11 cellular contexts compared by ENCODE assay signal in genomic region chr20:41308726-41309413, GRCh38. TPM values are rescaled to one million over a fixed set of nuclear protein-coding genes. Genes with fewer than 3 reads are reported as not detected.
DNase-seq lines count a peak whose midpoint lies in the region; ATAC-seq and TF ChIP-seq lines count a peak whose summit lies in the region.
"Had no signal": no experiment of that assay in that cellular context is flagged by ENCODE, and none has a peak within 500 bp of the region (broad histone marks: within the 10 kb centered on the region; RNA-seq: fewer than 3 reads in every experiment).

No MANE protein-coding gene starts in this region.

- H3K9me3 ChIP-seq in right lobe of liver (no peaks in the 10 kb centered on the region), uterus (no peaks in the 10 kb centered on the region)

- ATAC-seq in right lobe of liver: peak; percentile 44 to 74 (median 64)
- ATAC-seq in GM18517 (IDR thresholded peaks at IDR 0.05; ENCODE audit: unreplicated experiment): no peak
- no peak for ATAC-seq in HG02870 (IDR thresholded peaks at IDR 0.05; ENCODE audit: unreplicated experiment)

- DNase-seq in NOMO-1 treated with DMSO at 0.1 percent for 48 hours (lab: John Stamatoyannopoulos, UW; ENCODE audit: unreplicated experiment): peak; percentile 67
- peak; percentile 88 for DNase-seq in choroid plexus epithelial cell (ENCODE audit: low read depth)
- DNase-seq in right lobe of liver: no peak
- no peak for DNase-seq in uterus
- no peak for DNase-seq in cortex of kidney (lab: John Stamatoyannopoulos, UW)
- DNase-seq: activated gamma-delta T cell treated with Interleukin-2 at 50 U/mL for 16 hours, DND-41, MM.1S had no signal

- H3K27me3 ChIP-seq in right lobe of liver (no peaks in the 10 kb centered on the region), uterus (no peaks in the 10 kb centered on the region)

- intact Hi-C loops in right lobe of liver (cut with DNase I) (no loop called here), uterus (cut with DNase I; ENCODE audit: low total_unique reads) (no loop called here)

- TF ChIP-seq POLR2A in right lobe of liver (IDR thresholded peaks at IDR 0.05): no peak
- no peak for TF ChIP-seq POLR2A in uterus (IDR thresholded peaks at IDR 0.05)

- no peak overlapping the region for H3K4me3 ChIP-seq in choroid plexus epithelial cell (ENCODE audit: low read depth, low read length)
- H3K4me3 ChIP-seq in right lobe of liver: no peak overlapping the region
- H3K4me3 ChIP-seq in uterus: no peak overlapping the region

- H3K4me1 ChIP-seq in right lobe of liver: peaks cover 0 to 25% (median 11%) of the 10 kb centered on the region in 4 donors
- H3K4me1 ChIP-seq in uterus: no peaks in the 10 kb centered on the region

- H3K36me3 ChIP-seq in right lobe of liver (no peaks in the 10 kb centered on the region), uterus (no peaks in the 10 kb centered on the region)

- H3K27ac ChIP-seq in right lobe of liver (peak overlapping the region; percentile 16 to 54 (median 37)), uterus (peak overlapping the region; percentile 62 to 65)
- H3K27ac ChIP-seq: VCaP had no signal

- TF ChIP-seq CTCF in choroid plexus epithelial cell (conservative IDR thresholded peaks at IDR 0.05; ENCODE audit: low read depth, low read length): no peak
- no peak for TF ChIP-seq CTCF in right lobe of liver (IDR thresholded peaks at IDR 0.05)
- TF ChIP-seq CTCF in uterus (IDR thresholded peaks at IDR 0.05): no peak

- 10% methylated on average over 3 of the region's 3 CpGs for WGBS in right lobe of liver (ENCODE audit: insufficient coverage, low coverage, low lambda C conversion rate, missing lambda C conversion rate)

RNA-seq across cellular contexts. Expression of gene ZHX3, which starts 8.7 kb away (rescaled TPM):
- total RNA-seq in right lobe of liver: 10 to 100 TPM; 17.6 to 47.4 (median 26.2) TPM
- total RNA-seq in uterus: 10 to 100 TPM; 18.7 to 85.2 (median 25.0) TPM

RNA-seq across cellular contexts. Expression of gene LPIN3, which starts 31.8 kb away (rescaled TPM):
- total RNA-seq in right lobe of liver: 10 to 100 TPM in 5 of 6 experiments, 1 to 10 TPM in 1; 8.4 to 44.7 (median 23.4) TPM
- 10 to 100 TPM in 2 of 4 donors, 1 to 10 TPM in 2; 7.4 to 30.5 (median 10.2) TPM for total RNA-seq in uterus

RNA-seq across cellular contexts. Expression of gene EMILIN3, which starts 57.7 kb away (rescaled TPM):
- under 1 TPM in 3 of 6 experiments, not detected in 3; 0.07 to 0.09 (median 0.07) TPM for total RNA-seq in right lobe of liver
- total RNA-seq in uterus: 10 to 100 TPM in 1 of 4 donors, 1 to 10 TPM in 1, under 1 TPM in 2; 0.29 to 53.0 (median 2.4) TPM

Comparison
In these comparisons a context has a peak if more than half of its experiments do, and no peak if none do; other contexts are left out.
1. DNase-seq: peak in NOMO-1 treated with DMSO at 0.1 percent for 48 hours (single experiment) and choroid plexus epithelial cell (single experiment); none in right lobe of liver (0 of 3), uterus (0 of 2) and cortex of kidney (single experiment).
2. ATAC-seq: peak in right lobe of liver (4 of 4); none in GM18517 (single experiment) and HG02870 (single experiment).